Comparison of ENCODE assay signal across 1 cellular context in genomic region chr3:175672119-175672689, GRCh38.
TF ChIP-seq lines count a peak whose summit lies in the region.

No MANE protein-coding gene starts in this region.

TF ChIP-seq in IMR-90, 13 proteins besides CTCF, POLR2A, EP300 and RAD21:
- TF ChIP-seq CHD1 (IDR thresholded peaks at IDR 0.05; ENCODE audit: low read depth, low read length) (no peak), MXI1 (IDR thresholded peaks at IDR 0.05; ENCODE audit: borderline replicate concordance, low read depth, low read length) (no peak), SMC3 (IDR thresholded peaks at IDR 0.05; ENCODE audit: low read depth, low read length) (no peak), CEBPB (IDR thresholded peaks at IDR 0.05; ENCODE audit: low read depth, low read length) (no peak)
TF ChIP-seq in IMR-90: peak in this region for 0.
